Comparison of ENCODE assay signal across 8 cellular contexts in the genomic region with DNA sequence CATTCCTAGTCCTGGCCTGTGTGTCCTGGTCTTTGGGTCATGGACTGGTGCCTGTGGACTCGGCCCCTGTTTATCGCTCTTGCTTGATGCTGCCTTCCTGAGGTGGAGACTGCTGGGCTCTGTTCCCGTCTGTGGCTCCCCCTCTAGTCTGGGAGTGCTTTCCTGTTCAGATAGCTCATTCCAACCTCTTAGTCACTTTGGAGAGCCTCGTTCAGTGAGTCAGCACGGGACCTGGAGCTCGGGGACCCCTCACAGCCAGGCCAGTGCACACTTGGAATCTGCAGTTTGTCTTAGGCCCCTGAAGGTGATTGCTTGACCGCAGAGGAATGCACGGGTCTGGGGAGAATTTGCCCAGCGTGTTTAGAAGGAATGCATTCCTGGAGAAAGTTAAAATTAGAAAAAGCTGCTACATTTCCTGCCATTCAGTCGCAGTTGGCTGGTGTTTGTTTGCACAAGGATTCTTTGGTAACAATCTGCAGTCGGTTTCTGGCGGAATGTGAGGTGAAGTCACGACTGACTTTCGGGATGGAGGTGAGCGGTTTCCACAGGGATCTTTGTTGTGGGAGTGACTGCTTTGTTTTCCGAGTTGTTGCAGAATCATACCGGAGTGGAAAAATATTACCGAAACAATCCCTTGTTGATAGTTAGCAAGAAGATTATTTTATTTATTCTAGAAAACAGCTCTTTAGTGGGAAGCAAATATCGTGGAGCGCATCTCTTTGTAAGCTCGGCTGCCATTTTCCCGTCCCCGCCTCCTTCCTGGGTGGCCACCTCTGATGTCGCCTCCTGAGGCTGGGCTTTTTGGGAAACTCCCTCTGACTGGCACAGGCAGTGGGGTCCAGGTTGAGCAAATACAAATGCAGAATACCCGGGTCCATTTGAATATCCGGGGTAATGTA. TPM values are rescaled to one million over a fixed set of nuclear protein-coding genes. Genes with fewer than 3 reads are reported as not detected.
A peak's percentile ranks its signal among the peaks of the same experiment; 100 is the strongest.
DNase-seq lines count a peak whose midpoint lies in the region; ATAC-seq and TF ChIP-seq lines count a peak whose summit lies in the region.

No MANE protein-coding gene starts in this region.

- ATAC-seq in foreskin keratinocyte (peak; percentile 87), HG02938 (IDR thresholded peaks at IDR 0.05; ENCODE audit: unreplicated experiment) (no peak)
- ATAC-seq in activated CD4-positive, CD25-positive, alpha-beta regulatory T cell treated with anti-CD3 and anti-CD28 coated beads, Interleukin-2, amount 50 U/mL, for 24 hours, result no peak

- H3K4me1 ChIP-seq in foreskin keratinocyte, result peaks cover 19% of the 10 kb centered on the region

- DNase-seq in ELF-1 (ENCODE audit: low read depth, low spot score) (peak; percentile 96), RKO (ENCODE audit: low spot score) (peak; percentile 56), foreskin keratinocyte (peak; percentile 62 to 80), posterior vena cava (ENCODE audit: low spot score) (peak; percentile 91), SKM-1 treated with dmso at 0.1 percent for 144 hours (lab: John Stamatoyannopoulos, UW; ENCODE audit: unreplicated experiment) (no peak)
- no peak for DNase-seq in activated T-cell treated with anti-CD3 and anti-CD28 coated beads, Interleukin-2, amount 50 U/mL, for 48 hours

- no peak overlapping the region for H3K27ac ChIP-seq in foreskin keratinocyte

- intact Hi-C loops in posterior vena cava (cut with DNase I), result no loop called here

- peak; percentile 44 for TF ChIP-seq CTCF in foreskin keratinocyte (conservative IDR thresholded peaks at IDR 0.05)

- no peaks in the 10 kb centered on the region for H3K27me3 ChIP-seq in foreskin keratinocyte

RNA-seq across cellular contexts. Expression of gene SH3BP4, which starts 29.6 kb away (rescaled TPM):
- total RNA-seq in foreskin keratinocyte (45.9 and 46.1 TPM in 2 replicates), posterior vena cava (10 to 100 TPM; 17.5 to 19.2 TPM)
- polyA plus RNA-seq in foreskin keratinocyte, result 16.4 and 19.4 TPM in 2 replicates

Comparison
In these comparisons a context has a peak if more than half of its experiments do, and no peak if none do; other contexts are left out.
1. DNase-seq: peak in ELF-1 (single experiment), RKO (single experiment), foreskin keratinocyte (2 of 2) and posterior vena cava (single experiment); none in activated T-cell treated with anti-CD3 and anti-CD28 coated beads, Interleukin-2, amount 50 U/mL, for 48 hours (0 of 2) and SKM-1 treated with dmso at 0.1 percent for 144 hours (single experiment).